8 cellular contexts compared by ENCODE assay signal in the genomic region with DNA sequence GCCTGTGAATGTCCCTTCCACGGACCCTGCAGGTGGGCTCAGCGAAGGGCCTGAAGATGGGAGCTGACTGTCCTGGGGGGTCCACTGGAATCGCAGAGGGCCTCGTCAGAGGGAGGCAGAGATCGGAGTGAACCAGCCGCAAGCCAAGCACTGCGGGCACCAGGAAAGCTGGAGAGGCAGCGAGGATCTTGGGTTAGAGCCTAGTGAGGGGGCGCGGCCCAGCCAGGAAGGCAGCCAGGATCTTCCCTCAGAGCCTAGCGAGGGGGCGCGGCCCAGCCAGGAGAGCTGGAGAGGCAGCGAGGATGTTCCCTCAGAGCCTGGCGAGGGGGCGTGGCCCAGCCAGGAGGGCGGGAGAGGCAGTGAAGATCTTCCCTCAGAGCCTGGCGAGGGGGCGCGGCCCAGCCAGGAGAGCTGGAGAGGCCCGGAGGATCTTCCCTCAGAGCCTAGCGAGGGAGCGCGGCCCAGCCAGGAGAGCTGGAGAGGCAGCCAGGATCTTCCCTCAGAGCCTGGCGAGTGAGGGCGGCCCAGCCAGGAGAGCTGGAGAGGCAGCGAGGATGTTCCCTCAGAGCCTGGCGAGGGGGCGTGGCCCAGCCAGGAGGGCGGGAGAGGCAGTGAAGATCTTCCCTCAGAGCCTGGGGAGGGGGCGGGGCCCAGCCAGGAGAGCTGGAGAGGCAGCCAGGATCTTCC.
DNase-seq lines count a peak whose midpoint lies in the region; TF ChIP-seq lines count a peak whose summit lies in the region.
"Not testable (repeated sequence)": the region's sequence is repeated elsewhere in the genome, so short reads cannot be mapped to it uniquely, and the experiment has no call there.

No MANE protein-coding gene starts in this region.

- intact Hi-C loops in transverse colon (cut with DNase I; ENCODE audit: low total_unique reads) = not testable (repeated sequence)

- TF ChIP-seq POLR2A in transverse colon (IDR thresholded peaks at IDR 0.05) = not testable (repeated sequence)

- not testable (repeated sequence) for H3K9me3 Mint-ChIP-seq in activated T-cell treated with anti-CD3 and anti-CD28 coated beads, Interleukin-2, amount 50 U/mL, for 24 hours

- H3K9me3 ChIP-seq in ectodermal cell (ENCODE audit: control insufficient read depth, low read length); transverse colon: not testable (repeated sequence)

- peak overlapping the region; percentile 25; the same call in 1 of the 2 replicates for H3K4me2 ChIP-seq in KMS-11

- not testable (repeated sequence) for H3K27ac Mint-ChIP-seq in activated T-cell treated with anti-CD3 and anti-CD28 coated beads, Interleukin-2, amount 50 U/mL, for 24 hours

- not testable (repeated sequence) for H4K20me1 ChIP-seq in KMS-11 (ENCODE audit: insufficient read depth)

- H3K79me2 ChIP-seq in KMS-11 (ENCODE audit: insufficient read depth, low read depth) = not testable (repeated sequence)

- not testable (repeated sequence) for H3K9ac ChIP-seq in KMS-11

- H3K27me3 Mint-ChIP-seq in activated T-cell treated with anti-CD3 and anti-CD28 coated beads, Interleukin-2, amount 50 U/mL, for 24 hours = peaks cover 54% of the 10 kb centered on the region

- H3K36me3 Mint-ChIP-seq in activated T-cell treated with anti-CD3 and anti-CD28 coated beads, Interleukin-2, amount 50 U/mL, for 24 hours (ENCODE audit: low read depth) = not testable (repeated sequence)

- DNase-seq in DMS153 treated with DMSO at 0.1 percent for 48 hours (lab: John Stamatoyannopoulos, UW; ENCODE audit: unreplicated experiment) = peak; percentile 40
- peak; percentile 52 for DNase-seq in NCI-H774 (lab: John Stamatoyannopoulos, UW)
- peak; percentile 41 for DNase-seq in activated T-cell treated with anti-CD3 and anti-CD28 coated beads, Interleukin-2, amount 50 U/mL, for 24 hours
- peak; percentile 58 for DNase-seq in iPS-NIHi11 (ENCODE audit: low spot score)
- DNase-seq in occipital lobe (lab: John Stamatoyannopoulos, UW) = peak; percentile 71
- DNase-seq in transverse colon = peak; percentile 46

- not testable (repeated sequence) for H3K36me3 ChIP-seq in KMS-11 (ENCODE audit: insufficient read depth); ectodermal cell (ENCODE audit: control insufficient read depth, insufficient read depth, low read length); transverse colon

- TF ChIP-seq CTCF in KMS-11 (conservative IDR thresholded peaks at IDR 0.05; ENCODE audit: low read depth, low read length); transverse colon (IDR thresholded peaks at IDR 0.05): not testable (repeated sequence)

- peak overlapping the region; percentile 80 for H3K4me3 Mint-ChIP-seq in activated T-cell treated with anti-CD3 and anti-CD28 coated beads, Interleukin-2, amount 50 U/mL, for 24 hours

- H3K27me3 ChIP-seq in KMS-11 (ENCODE audit: insufficient read depth, low read depth); ectodermal cell (ENCODE audit: control insufficient read depth, insufficient read depth, low read length, poor library complexity, severe bottlenecking): not testable (repeated sequence)
- peaks cover 21% of the 10 kb centered on the region for H3K27me3 ChIP-seq in transverse colon

- peak overlapping the region; percentile 66; the same call in 1 of the 2 replicates for H2AFZ ChIP-seq in KMS-11 (ENCODE audit: low read depth)

- 1 to 2% methylated on average over 31 of the region's 31 CpGs for WGBS in ectodermal cell, 2 experiments
- 0 to 15% methylated on average over 5 to 26 of the region's 31 CpGs for WGBS in transverse colon (ENCODE audit: low coverage in 1 of 2), 2 donors

- not testable (repeated sequence) for H3K4me3 ChIP-seq in KMS-11 (IDR thresholded peaks at IDR 0.05; ENCODE audit: insufficient read depth, low read depth, low read length)
- H3K4me3 ChIP-seq in ectodermal cell (ENCODE audit: insufficient read depth, low read depth, low read length) = peak overlapping the region; percentile 55
- peak overlapping the region; percentile 20 to 56 (median 34) for H3K4me3 ChIP-seq in transverse colon

- H3K4me1 ChIP-seq in KMS-11 (ENCODE audit: low read depth, poor library complexity, severe bottlenecking); ectodermal cell (ENCODE audit: control insufficient read depth, insufficient read depth, low read length): not testable (repeated sequence)
- peaks cover 0 to 18% (median 12%) of the 10 kb centered on the region in 4 donors for H3K4me1 ChIP-seq in transverse colon

- H3K4me1 Mint-ChIP-seq in activated T-cell treated with anti-CD3 and anti-CD28 coated beads, Interleukin-2, amount 50 U/mL, for 24 hours (ENCODE audit: low read depth) = peaks cover 14% of the 10 kb centered on the region

- H3K27ac ChIP-seq in KMS-11 = not testable (repeated sequence)
- H3K27ac ChIP-seq in ectodermal cell (ENCODE audit: insufficient read depth, low read depth, low read length, poor library complexity, severe bottlenecking) (peak overlapping the region; percentile 31), transverse colon (peak overlapping the region; percentile 24 to 82 (median 56))

- in situ Hi-C loops in transverse colon (cut with MboI; ENCODE audit: low pct_ligation_motif_present in 1 of 4, low pct_unique_long_range_greater_than_20kb in 1 of 4, low sequenced_read_pairs in 3 of 4) = not testable (repeated sequence)

- TF ChIP-seq EP300 in transverse colon (IDR thresholded peaks at IDR 0.05; ENCODE audit: low read depth) = not testable (repeated sequence)
